Comparison of ENCODE assay signal across 15 cellular contexts in the genomic region with DNA sequence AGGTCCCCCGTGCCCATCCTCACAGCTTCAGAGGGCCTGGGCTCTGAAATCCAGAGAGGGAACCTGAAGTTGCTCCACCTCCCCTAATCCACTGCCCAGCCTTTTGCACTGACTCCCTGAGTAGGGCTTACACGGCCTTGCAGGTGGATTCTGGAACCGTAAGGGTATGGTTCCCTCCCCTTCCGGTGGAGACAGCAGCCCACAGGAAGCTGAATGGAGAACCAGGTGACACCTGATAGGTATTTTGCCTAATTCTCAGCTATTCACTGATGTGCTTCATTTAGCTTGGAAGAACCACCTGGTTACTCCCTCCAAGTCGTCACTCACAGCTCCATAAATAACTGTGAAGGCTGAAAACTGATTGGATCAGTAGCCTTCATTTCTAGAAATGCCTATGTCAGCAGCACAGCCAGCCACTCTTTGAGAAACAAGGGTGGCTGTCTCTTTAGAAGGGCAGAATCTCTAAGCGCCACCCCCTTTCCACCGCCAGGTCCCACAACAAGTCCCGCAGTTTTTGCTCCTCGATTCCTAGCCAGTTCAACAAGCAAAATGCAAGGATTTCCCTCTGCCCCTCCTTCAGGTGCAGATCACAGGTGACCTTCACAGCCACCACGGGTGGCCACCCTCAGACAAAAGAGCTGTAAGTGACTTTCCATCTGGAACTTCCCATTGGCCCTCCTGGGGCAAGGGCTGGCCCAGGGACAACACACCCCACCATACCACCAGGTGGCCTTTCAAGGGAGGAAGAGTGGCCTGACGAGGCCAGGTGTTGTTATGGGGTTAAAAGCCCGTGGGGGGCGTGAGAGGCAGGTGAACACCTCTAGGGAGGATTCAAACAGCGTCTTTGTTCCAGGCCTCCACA.
DNase-seq lines count a peak whose midpoint lies in the region; ATAC-seq, FAIRE-seq and TF ChIP-seq lines count a peak whose summit lies in the region.
"Had no signal": no experiment of that assay in that cellular context is flagged by ENCODE, and none has a peak within 500 bp of the region (broad histone marks: within the 10 kb centered on the region; RNA-seq: fewer than 3 reads in every experiment).

No MANE protein-coding gene starts in this region.

- POLR2A ChIA-PET in HepG2 (lab: Yijun Ruan, JAX), result no interaction called here
- POLR2A ChIA-PET in naive thymus-derived CD8-positive, alpha-beta T cell (lab: Charles Lee), result no interaction called here

- H3K36me3 ChIP-seq in H7 (replicated peaks; ENCODE audit: control insufficient read depth, insufficient read depth, low read length), result no peaks in the 10 kb centered on the region
- no peaks in the 10 kb centered on the region for H3K36me3 ChIP-seq in HepG2 (replicated peaks in 1 of 2; ENCODE audit: control insufficient read depth in 1 of 2, insufficient read depth in 2 of 2, low read length in 2 of 2)

- no peaks in the 10 kb centered on the region for H3K9me3 ChIP-seq in HepG2 (ENCODE audit: low read length)

- no peak for TF ChIP-seq RAD21 in HepG2 (CRISPR knock-in tag; IDR thresholded peaks at IDR 0.05)

- TF ChIP-seq POLR2A in HepG2 (IDR thresholded peaks at IDR 0.05; ENCODE audit: insufficient read depth in 1 of 2, low read depth in 2 of 2, low read length in 2 of 2), result no peak

- H3K9me3 Mint-ChIP-seq in naive thymus-derived CD8-positive, alpha-beta T cell, result no peaks in the 10 kb centered on the region
- H3K9me3 Mint-ChIP-seq: activated CD4-positive, alpha-beta memory T cell treated with anti-CD3 and anti-CD28 coated beads, Interleukin-2, amount 10 ng/mL, durations not matched to agents 7 days and 5 days had no signal

- H3K4me1 Mint-ChIP-seq in naive thymus-derived CD8-positive, alpha-beta T cell, result peaks cover 0 to 2% (median 0%) of the 10 kb centered on the region in 4 donors
- H3K4me1 Mint-ChIP-seq: activated CD4-positive, alpha-beta memory T cell treated with anti-CD3 and anti-CD28 coated beads, Interleukin-2, amount 10 ng/mL, durations not matched to agents 7 days and 5 days; B cell had no signal

- TF ChIP-seq CTCF in coronary artery (IDR thresholded peaks at IDR 0.05), result no peak
- 0 out of 2 replicates have a peak, but pooled peaks have one; percentile 4 for TF ChIP-seq CTCF in HepG2 (CRISPR knock-in tag; IDR thresholded peaks at IDR 0.05)

- H2AFZ ChIP-seq in HepG2 (ENCODE audit: low read length), result no peak overlapping the region

- CTCF ChIA-PET in HepG2 (lab: Yijun Ruan, JAX; ENCODE audit: low intra/inter-chr PET ratio, low total read pairs), result no interaction called here

- intact Hi-C loops in HepG2 (cut with micrococcal nuclease; ENCODE audit: unreplicated experiment), result no loop called here

- H4K20me1 ChIP-seq in HepG2 (ENCODE audit: insufficient read depth, low read length), result no peaks in the 10 kb centered on the region

- no peaks in the 10 kb centered on the region for H3K4me1 ChIP-seq in HepG2 (ENCODE audit: insufficient read depth, low read length)

- no TSS peak for BruUV-seq in HepG2 (replicated peaks; lab: Mats Ljungman, UMichigan)

- no peak overlapping the region for H3K4me3 Mint-ChIP-seq in naive thymus-derived CD8-positive, alpha-beta T cell
- H3K4me3 Mint-ChIP-seq: activated CD4-positive, alpha-beta memory T cell treated with anti-CD3 and anti-CD28 coated beads, Interleukin-2, amount 10 ng/mL, durations not matched to agents 7 days and 5 days; B cell had no signal

- 33% methylated on average over 11 of the region's 14 CpGs for WGBS in HepG2 (ENCODE audit: low lambda C conversion rate)

- peak overlapping the region in 1 of 10 donors; percentile 6 for H3K27ac Mint-ChIP-seq in naive thymus-derived CD8-positive, alpha-beta T cell
- H3K27ac Mint-ChIP-seq: activated CD4-positive, alpha-beta memory T cell treated with anti-CD3 and anti-CD28 coated beads, Interleukin-2, amount 10 ng/mL, durations not matched to agents 7 days and 5 days; B cell had no signal

- no peak overlapping the region for H3K4me3 ChIP-seq in H7 (ENCODE audit: insufficient read depth, low read depth, low read length)
- H3K4me3 ChIP-seq in coronary artery, result no peak overlapping the region
- no peak overlapping the region for H3K4me3 ChIP-seq in HepG2 (replicated peaks in 1 of 3; ENCODE audit: insufficient read depth in 1 of 3, low read depth in 2 of 3, low read length in 3 of 3)

- no peaks in the 10 kb centered on the region for H3K79me2 ChIP-seq in HepG2 (ENCODE audit: insufficient read depth, low read length)

- H3K4me2 ChIP-seq in HepG2 (ENCODE audit: low read depth, low read length), result no peak overlapping the region

- no peaks in the 10 kb centered on the region for H3K27me3 ChIP-seq in H7 (ENCODE audit: control insufficient read depth, insufficient read depth, low read length)
- peaks cover 0 to 36% of the 10 kb centered on the region in 2 experiments for H3K27me3 ChIP-seq in HepG2 (ENCODE audit: control insufficient read depth in 1 of 2, insufficient read depth in 2 of 2, low read length in 2 of 2)

- DNase-seq in H7, result peak; percentile 94
- DNase-seq in NCI-H2081 treated with DMSO at 0.1 percent for 48 hours (lab: John Stamatoyannopoulos, UW), result peak; percentile 49
- no peak for DNase-seq in coronary artery (ENCODE audit: low spot score)
- no peak for DNase-seq in HepG2 (ENCODE audit: low spot score)
- no peak for DNase-seq in EL
- DNase-seq in naive thymus-derived CD8-positive, alpha-beta T cell, result no peak
- DNase-seq in islet precursor cell, result no peak
- DNase-seq: activated CD4-positive, alpha-beta memory T cell treated with anti-CD3 and anti-CD28 coated beads, Interleukin-2, amount 10 ng/mL, durations not matched to agents 7 days and 5 days; HCEC 1CT; NCI-H2227 treated with DMSO at 0.1 percent for 48 hours; SHP77 had no signal

- peaks cover 0 to 15% (median 4%) of the 10 kb centered on the region in 5 donors for H3K27me3 Mint-ChIP-seq in naive thymus-derived CD8-positive, alpha-beta T cell

- H3K36me3 Mint-ChIP-seq in naive thymus-derived CD8-positive, alpha-beta T cell, result no peaks in the 10 kb centered on the region

- no peak for TF ChIP-seq EP300 in HepG2 (IDR thresholded peaks at IDR 0.05; ENCODE audit: low read depth in 2 of 2, low read length in 2 of 2)
- no peak for TF ChIP-seq EP300 in HepG2 (CRISPR knock-in tag; IDR thresholded peaks at IDR 0.05; ENCODE audit: borderline replicate concordance)

- FAIRE-seq in HepG2 (lab: Jason Lieb, UNC), result no peak
- FAIRE-seq: astrocyte, frontal cortex had no signal

- in situ Hi-C loops in HepG2 (cut with HindIII; ENCODE audit: extremely low pct_ligation_motif_present, low pct_unique_long_range_greater_than_20kb), result no loop called here

- no peak overlapping the region for H3K9ac ChIP-seq in HepG2 (ENCODE audit: insufficient read depth, low read depth, low read length)

- peak overlapping the region; percentile 16 to 27 for H3K27ac ChIP-seq in coronary artery
- no peak overlapping the region for H3K27ac ChIP-seq in HepG2 (ENCODE audit: extremely low read length, insufficient read depth, low read length)

- ATAC-seq in HepG2 (peak; percentile 65), GM19452 (IDR thresholded peaks at IDR 0.05; ENCODE audit: unreplicated experiment) (no peak)
- ATAC-seq in naive thymus-derived CD8-positive, alpha-beta T cell, result no peak

TF ChIP-seq in HepG2, 621 proteins besides CTCF, POLR2A, EP300 and RAD21:
- TF ChIP-seq MAFF (IDR thresholded peaks at IDR 0.05; ENCODE audit: low read depth, low read length) (peak; percentile 30; the same call in 1 of the 2 replicates), ARNT (IDR thresholded peaks at IDR 0.05) (no peak), MAFK (conservative IDR thresholded peaks at IDR 0.05 in 1 of 2, IDR thresholded peaks at IDR 0.05 in 1 of 2; ENCODE audit: low read length in 2 of 2) (peak; percentile 50 to 65)

Comparison
In these comparisons a context has a peak if more than half of its experiments do, and no peak if none do; other contexts are left out.
1. DNase-seq: peak in H7 (single experiment) and NCI-H2081 treated with DMSO at 0.1 percent for 48 hours (single experiment); none in coronary artery (single experiment), HepG2 (single experiment), EL (single experiment), naive thymus-derived CD8-positive, alpha-beta T cell (0 of 10) and islet precursor cell (single experiment).